In the genomic region with DNA sequence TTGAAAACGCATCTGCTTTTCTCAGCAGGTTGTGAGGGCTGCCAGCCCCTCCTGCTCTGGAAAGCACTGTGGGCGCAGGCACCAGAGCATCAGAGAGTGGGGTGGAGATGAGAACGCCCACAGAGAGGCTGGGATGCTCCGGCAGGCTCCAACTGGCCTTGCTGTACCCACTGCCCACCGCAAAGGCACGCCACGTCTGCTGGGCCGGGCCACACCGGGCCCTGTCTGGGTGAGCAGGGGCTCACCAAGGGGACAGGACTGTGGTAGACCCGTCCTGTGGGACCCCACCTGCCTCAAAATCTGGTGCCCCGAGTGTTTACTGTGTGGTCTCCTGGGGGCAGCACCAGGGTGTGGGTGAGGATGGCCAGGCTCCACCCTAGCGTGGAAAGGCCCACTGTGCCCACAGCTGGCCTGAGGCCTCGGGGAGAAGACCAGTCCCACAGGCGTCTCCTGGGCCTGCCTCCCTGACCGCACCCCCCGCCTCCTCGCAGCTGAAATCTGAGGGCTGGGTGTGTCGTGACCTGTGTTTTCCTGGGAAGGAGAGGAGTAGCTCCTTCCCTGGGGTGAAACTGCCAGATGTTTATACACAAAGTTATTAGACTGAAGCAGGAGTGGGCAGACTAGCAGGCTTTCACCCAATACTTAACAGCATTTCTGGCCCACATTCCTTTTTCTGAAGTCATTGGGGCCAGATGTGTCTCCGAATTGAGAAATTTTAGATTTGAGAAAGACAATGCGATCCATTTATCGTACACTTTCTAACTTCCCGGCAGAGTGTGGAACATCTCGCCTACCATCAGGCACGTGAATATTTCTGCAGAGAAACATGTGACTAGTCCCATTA, we compare ENCODE assay signal across 11 cellular contexts. TPM values are rescaled to one million over a fixed set of nuclear protein-coding genes. Genes with fewer than 3 reads are reported as not detected.
A peak's percentile ranks its signal among the peaks of the same experiment; 100 is the strongest.
DNase-seq lines count a peak whose midpoint lies in the region; TF ChIP-seq lines count a peak whose summit lies in the region.
"Had no signal": no experiment of that assay in that cellular context is flagged by ENCODE, and none has a peak within 500 bp of the region (broad histone marks: within the 10 kb centered on the region; RNA-seq: fewer than 3 reads in every experiment).

No MANE protein-coding gene starts in this region.

- H2AFZ ChIP-seq in neuronal stem cell (ENCODE audit: low read length) = no peak overlapping the region

- no peak overlapping the region for H4K91ac ChIP-seq in neuronal stem cell (ENCODE audit: low read depth, low read length, poor library complexity)

- peak; percentile 59 for DNase-seq in AG04450 (ENCODE audit: low read depth, low spot score)
- DNase-seq in SJSA1 (ENCODE audit: low read depth in 1 of 2, low spot score in 2 of 2) = peak in 1 of 2 experiments; percentile 59
- DNase-seq in fibroblast of the conjunctiva (ENCODE audit: low read depth) = peak; percentile 89
- DNase-seq in neuronal stem cell (ENCODE audit: low spot score) = no peak
- DNase-seq in KBM-7 = no peak
- no peak for DNase-seq in GF-D8 (lab: John Stamatoyannopoulos, UW)
- no peak for DNase-seq in T-helper 1 cell
- DNase-seq in DMS53 (lab: John Stamatoyannopoulos, UW) = no peak
- DNase-seq: activated naive CD4-positive, alpha-beta T cell; glutamatergic neuron had no signal

- no peaks in the 10 kb centered on the region for H3K9me3 ChIP-seq in AG04450 (ENCODE audit: control insufficient read depth, insufficient read depth, low read length)
- no peaks in the 10 kb centered on the region for H3K9me3 ChIP-seq in SJSA1 (replicated peaks)
- no peaks in the 10 kb centered on the region for H3K9me3 ChIP-seq in neuronal stem cell (replicated peaks in 1 of 2; ENCODE audit: control insufficient read depth in 2 of 2, insufficient read depth in 1 of 2, low read depth in 1 of 2, low read length in 2 of 2)

- H3K4me2 ChIP-seq in neuronal stem cell (ENCODE audit: insufficient read depth, low read length, poor library complexity, severe bottlenecking) = no peak overlapping the region

- H3K9ac ChIP-seq in neuronal stem cell (ENCODE audit: low read depth, low read length, poor library complexity) = no peak overlapping the region

- H2BK5ac ChIP-seq in neuronal stem cell (ENCODE audit: low read length) = no peak overlapping the region

- H3K36me3 ChIP-seq in SJSA1 (no peaks in the 10 kb centered on the region), neuronal stem cell (replicated peaks in 1 of 2; ENCODE audit: control insufficient read depth in 2 of 2, insufficient read depth in 2 of 2, low read length in 2 of 2) (no peaks in the 10 kb centered on the region)

- no peak overlapping the region for H3K14ac ChIP-seq in neuronal stem cell (ENCODE audit: low read length)

- in situ Hi-C loops in KBM-7 (cut with MboI; ENCODE audit: low pct_unique_long_range_greater_than_20kb, low sequenced_read_pairs) = loop anchor here (25.0 kb wide), 1 partner anchor 835 kb away; no protein-coding TSS in a partner anchor

- H3K4me1 ChIP-seq in SJSA1 (replicated peaks) (peaks cover 36% of the 10 kb centered on the region), neuronal stem cell (ENCODE audit: control insufficient read depth in 2 of 2, insufficient read depth in 1 of 2, low read depth in 1 of 2, low read length in 2 of 2) (peaks cover 3 to 24% of the 10 kb centered on the region in 2 donors)

- no peak overlapping the region for H2BK120ac ChIP-seq in neuronal stem cell (ENCODE audit: low read depth, low read length)

- H2AK5ac ChIP-seq in neuronal stem cell (ENCODE audit: low read depth, low read length) = peak overlapping the region; percentile 53

- no peak overlapping the region for H2BK15ac ChIP-seq in neuronal stem cell (ENCODE audit: low read length)

- no peaks in the 10 kb centered on the region for H3K79me1 ChIP-seq in neuronal stem cell (ENCODE audit: low read depth, low read length)

- no peak overlapping the region for H3K4ac ChIP-seq in neuronal stem cell (ENCODE audit: low read length)

- H2BK12ac ChIP-seq in neuronal stem cell (ENCODE audit: low read length) = no peak overlapping the region

- no peak overlapping the region for H3K23ac ChIP-seq in neuronal stem cell (ENCODE audit: low read depth, low read length, poor library complexity)

- H3K4me3 ChIP-seq in AG04450 (ENCODE audit: low read depth, low read length) (no peak overlapping the region), SJSA1 (no peak overlapping the region), neuronal stem cell (ENCODE audit: low read length in 2 of 2) (no peak overlapping the region)

- H3K27me3 ChIP-seq in AG04450 (ENCODE audit: control insufficient read depth, insufficient read depth, low read length) (peaks cover 24% of the 10 kb centered on the region), SJSA1 (replicated peaks) (no peaks in the 10 kb centered on the region), neuronal stem cell (ENCODE audit: control insufficient read depth in 3 of 3, insufficient read depth in 3 of 3, low read depth in 1 of 3, low read length in 3 of 3) (peaks cover 0 to 53% (median 0%) of the 10 kb centered on the region in 3 experiments)

- POLR2A ChIA-PET in AG04450 (lab: Yijun Ruan, JAX) = interaction anchor here (0.6 kb wide), 1 partner anchor 69 kb away, joined by 3 read pairs; no protein-coding TSS in a partner anchor

- TF ChIP-seq CTCF in AG04450 (IDR thresholded peaks at IDR 0.05; ENCODE audit: low read depth, low read length) = no peak

- H3K27ac ChIP-seq in AG04450 (ENCODE audit: low read depth, low read length) (peak overlapping the region; percentile 68), SJSA1 (0 out of 2 replicates have a peak overlapping the region, but pooled peaks have one; percentile 13), neuronal stem cell (replicated peaks; ENCODE audit: low read length) (no peak overlapping the region)

- no peak overlapping the region for H4K8ac ChIP-seq in neuronal stem cell (ENCODE audit: low read depth, low read length)

- H3K18ac ChIP-seq in neuronal stem cell (ENCODE audit: low read length) = peak overlapping the region; percentile 54

- CTCF ChIA-PET in AG04450 (lab: Charles Lee) = interaction anchor here (1.1 to 2.1 kb wide), 4 partner anchors 13 to 226 kb away, joined by 3 to 7 read pairs (median 5); partner anchors contain the start of gene PARP1

- WGBS in neuronal stem cell (ENCODE audit: extremely low coverage in 2 of 2, insufficient read length in 2 of 2, insufficient replicate concordance in 1 of 2), 2 donors = no CpG with 5 or more reads among the region's 24 CpGs

RNA-seq across cellular contexts. Expression of gene STUM, which starts 53.8 kb away (rescaled TPM):
- not detected in 2 replicates for polyA plus RNA-seq in AG04450 (2011; rRNA removed)
- polyA minus RNA-seq in AG04450 (2011; rRNA and poly(A)+ RNA removed) = not detected in 2 replicates
- 0.03 TPM in 1 of 2 replicates, not detected in the other for total RNA-seq in SJSA1 (2014; rRNA removed; shearing (Covaris generic))
- 0.25 TPM for polyA plus RNA-seq in neuronal stem cell (2013, experiment 1 of 2)
- polyA plus RNA-seq in neuronal stem cell (2013, experiment 2 of 2) = 0.28 TPM
- total RNA-seq: pulmonary artery endothelial cell had no signal

Comparison
In these comparisons a context has a peak if more than half of its experiments do, and no peak if none do; other contexts are left out.
1. DNase-seq: peak in AG04450 (single experiment) and fibroblast of the conjunctiva (single experiment); none in neuronal stem cell (single experiment), KBM-7 (single experiment), GF-D8 (single experiment), T-helper 1 cell (0 of 5) and DMS53 (single experiment).